In genomic region chr1:155976062-155976912, GRCh38 we compare ENCODE assay signal across 8 cellular contexts. TPM values are rescaled to one million over a fixed set of nuclear protein-coding genes. Genes with fewer than 3 reads are reported as not detected.
DNase-seq lines count a peak whose midpoint lies in the region; ATAC-seq and TF ChIP-seq lines count a peak whose summit lies in the region.

No MANE protein-coding gene starts in this region.

- peak overlapping the region; percentile 92 for H3K4me3 ChIP-seq in CD4-positive, CD25-positive, alpha-beta regulatory T cell (ENCODE audit: low read depth, low read length)
- H3K4me3 ChIP-seq in hepatocyte (peak overlapping the region; percentile 96), skin epidermis (peak overlapping the region; percentile 58 to 98 (median 73))

- H4K20me1 ChIP-seq in hepatocyte (ENCODE audit: insufficient read depth, poor library complexity, severe bottlenecking) = peaks cover 38% of the 10 kb centered on the region

- no peak for TF ChIP-seq CTCF in hepatocyte (IDR thresholded peaks at IDR 0.05; ENCODE audit: poor library complexity)

- H3K36me3 Mint-ChIP-seq in CD4-positive, CD25-positive, alpha-beta regulatory T cell = peaks cover 28% of the 10 kb centered on the region
- peaks cover 16% of the 10 kb centered on the region for H3K36me3 Mint-ChIP-seq in activated naive CD8-positive, alpha-beta T cell treated with anti-CD3 and anti-CD28 coated beads, Interleukin-2, amount 10 ng/mL, durations not matched to agents 7 days and 5 days

- WGBS in hepatocyte (ENCODE audit: low lambda C conversion rate, missing lambda C conversion rate) = 12% methylated on average over 13 of the region's 14 CpGs

- peak in 1 of 2 donors; percentile 5 for ATAC-seq in CD4-positive, CD25-positive, alpha-beta regulatory T cell (ENCODE audit: low read depth in 2 of 2)
- peak; percentile 18; the same call in 2 of the 3 replicates for ATAC-seq in SK-N-SH treated with all-trans-retinoic acid at 6 μM for 48 hours
- ATAC-seq in activated naive CD8-positive, alpha-beta T cell treated with anti-CD3 and anti-CD28 coated beads, Interleukin-2, amount 10 ng/mL, durations not matched to agents 7 days and 5 days (ENCODE audit: low read depth) = peak; percentile 15

- POLR2A ChIA-PET in activated naive CD8-positive, alpha-beta T cell treated with anti-CD3 and anti-CD28 coated beads, Interleukin-2, amount 10 ng/mL, durations not matched to agents 7 days and 5 days (lab: Charles Lee) = interaction anchor here (0.6 to 9.5 kb wide), 15 partner anchors 8 to 526 kb away, joined by 3 to 105 read pairs (median 7); partner anchors contain the start of genes KHDC4, RXFP4, SSR2 and SYT11

- no peaks in the 10 kb centered on the region for H3K27me3 ChIP-seq in CD4-positive, CD25-positive, alpha-beta regulatory T cell (ENCODE audit: control insufficient read depth, insufficient read depth, low read length)
- H3K27me3 ChIP-seq in hepatocyte = no peaks in the 10 kb centered on the region

- H3K4me1 Mint-ChIP-seq in CD4-positive, CD25-positive, alpha-beta regulatory T cell = peaks cover 5 to 77% (median 63%) of the 10 kb centered on the region in 4 donors
- peaks cover 65% of the 10 kb centered on the region for H3K4me1 Mint-ChIP-seq in activated naive CD8-positive, alpha-beta T cell treated with anti-CD3 and anti-CD28 coated beads, Interleukin-2, amount 10 ng/mL, durations not matched to agents 7 days and 5 days

- peaks cover 8% of the 10 kb centered on the region for H3K36me3 ChIP-seq in CD4-positive, CD25-positive, alpha-beta regulatory T cell (ENCODE audit: control insufficient read depth, insufficient read depth, low read length)
- no peaks in the 10 kb centered on the region for H3K36me3 ChIP-seq in hepatocyte (replicated peaks; ENCODE audit: insufficient read depth, low read depth)

- H3K27ac ChIP-seq in CD4-positive, CD25-positive, alpha-beta regulatory T cell (ENCODE audit: insufficient read depth, low read length, poor library complexity, severe bottlenecking) = peak overlapping the region; percentile 86
- H3K27ac ChIP-seq in hepatocyte = peak overlapping the region; percentile 87
- H3K27ac ChIP-seq in skin epidermis = peak overlapping the region in 20 of 21 experiments; percentile 71 to 100 (median 96)

- no peaks in the 10 kb centered on the region for H3K27me3 Mint-ChIP-seq in CD4-positive, CD25-positive, alpha-beta regulatory T cell
- no peaks in the 10 kb centered on the region for H3K27me3 Mint-ChIP-seq in activated naive CD8-positive, alpha-beta T cell treated with anti-CD3 and anti-CD28 coated beads, Interleukin-2, amount 10 ng/mL, durations not matched to agents 7 days and 5 days

- peaks cover 92% of the 10 kb centered on the region for H3K79me2 ChIP-seq in hepatocyte

- H3K4me2 ChIP-seq in hepatocyte = peak overlapping the region; percentile 82

- no peaks in the 10 kb centered on the region for H3K9me2 ChIP-seq in hepatocyte (replicated peaks; ENCODE audit: insufficient read depth)

- peaks cover 0 to 1% (median 0%) of the 10 kb centered on the region in 7 donors for H3K9me3 Mint-ChIP-seq in CD4-positive, CD25-positive, alpha-beta regulatory T cell
- H3K9me3 Mint-ChIP-seq in activated naive CD8-positive, alpha-beta T cell treated with anti-CD3 and anti-CD28 coated beads, Interleukin-2, amount 10 ng/mL, durations not matched to agents 7 days and 5 days = no peaks in the 10 kb centered on the region

- H3K4me1 ChIP-seq in CD4-positive, CD25-positive, alpha-beta regulatory T cell (ENCODE audit: control insufficient read depth, insufficient read depth, low read length, poor library complexity, severe bottlenecking) = peaks cover 90% of the 10 kb centered on the region
- peaks cover 53% of the 10 kb centered on the region for H3K4me1 ChIP-seq in hepatocyte (ENCODE audit: insufficient read depth)

- no peaks in the 10 kb centered on the region for H3K9me3 ChIP-seq in CD4-positive, CD25-positive, alpha-beta regulatory T cell (ENCODE audit: control insufficient read depth in 2 of 2, low read length in 2 of 2)
- H3K9me3 ChIP-seq in hepatocyte (ENCODE audit: low read depth) = no peaks in the 10 kb centered on the region

- peak overlapping the region; percentile 92 to 100 (median 99) for H3K4me3 Mint-ChIP-seq in CD4-positive, CD25-positive, alpha-beta regulatory T cell
- H3K4me3 Mint-ChIP-seq in activated naive CD8-positive, alpha-beta T cell treated with anti-CD3 and anti-CD28 coated beads, Interleukin-2, amount 10 ng/mL, durations not matched to agents 7 days and 5 days = peak overlapping the region; percentile 99

- DNase-seq in CD4-positive, CD25-positive, alpha-beta regulatory T cell = peak; percentile 48 to 61 (median 60)
- DNase-seq in Kasumi-1 (lab: John Stamatoyannopoulos, UW) (peak; percentile 96 to 97), hepatocyte (ENCODE audit: low spot score) (peak; percentile 58), COLO829 (ENCODE audit: low spot score) (no peak), LoVo (ENCODE audit: low spot score) (no peak)
- peak; percentile 56 for DNase-seq in activated naive CD8-positive, alpha-beta T cell treated with anti-CD3 and anti-CD28 coated beads, Interleukin-2, amount 10 ng/mL, durations not matched to agents 7 days and 5 days

- peak overlapping the region; percentile 94 to 95 (median 95) for H3K27ac Mint-ChIP-seq in CD4-positive, CD25-positive, alpha-beta regulatory T cell
- H3K27ac Mint-ChIP-seq in activated naive CD8-positive, alpha-beta T cell treated with anti-CD3 and anti-CD28 coated beads, Interleukin-2, amount 10 ng/mL, durations not matched to agents 7 days and 5 days = peak overlapping the region; percentile 85

- H2AFZ ChIP-seq in hepatocyte = no peak overlapping the region

TF ChIP-seq in SK-N-SH treated with all-trans-retinoic acid at 6 μM for 48 hours, 23 proteins besides CTCF, POLR2A, EP300 and RAD21 (continues in another document):
- TF ChIP-seq POU6F1 (CRISPR knock-in tag; IDR thresholded peaks at IDR 0.05; ENCODE audit: borderline replicate concordance, low read depth) (no peak), RARB (CRISPR knock-in tag; IDR thresholded peaks at IDR 0.05) (no peak), BACH2 (CRISPR knock-in tag; IDR thresholded peaks at IDR 0.05; ENCODE audit: borderline replicate concordance) (no peak)

RNA-seq across cellular contexts. Expression of gene ARHGEF2, which starts 2.1 kb away (rescaled TPM):
- total RNA-seq in CD4-positive, CD25-positive, alpha-beta regulatory T cell = 108 TPM
- polyA plus RNA-seq in CD4-positive, CD25-positive, alpha-beta regulatory T cell = 10 to 100 TPM; 16.1 to 19.2 (median 16.3) TPM
- total RNA-seq in activated naive CD8-positive, alpha-beta T cell treated with anti-CD3 and anti-CD28 coated beads, Interleukin-2, amount 10 ng/mL, durations not matched to agents 7 days and 5 days = 100 to 1,000 TPM; 151 to 155 TPM
- 36.5 and 46.9 TPM in 2 replicates for total RNA-seq in hepatocyte
- 27.1 and 30.1 TPM in 2 replicates for polyA plus RNA-seq in hepatocyte

RNA-seq across cellular contexts. Expression of gene RXFP4, which starts 34.8 kb away (rescaled TPM):
- total RNA-seq in CD4-positive, CD25-positive, alpha-beta regulatory T cell = not detected
- 1 to 10 TPM in 1 of 4 donors, under 1 TPM in 1, not detected in 2; 0.32 to 1.4 TPM for polyA plus RNA-seq in CD4-positive, CD25-positive, alpha-beta regulatory T cell
- total RNA-seq in activated naive CD8-positive, alpha-beta T cell treated with anti-CD3 and anti-CD28 coated beads, Interleukin-2, amount 10 ng/mL, durations not matched to agents 7 days and 5 days = under 1 TPM in 1 of 2 experiments, not detected in 1; 0.26 TPM
- 0.83 TPM in 1 of 2 replicates, not detected in the other for total RNA-seq in hepatocyte
- polyA plus RNA-seq in hepatocyte = not detected in 2 replicates

RNA-seq across cellular contexts. Expression of gene KHDC4, which starts 42.1 kb away (rescaled TPM):
- 60.1 TPM for total RNA-seq in CD4-positive, CD25-positive, alpha-beta regulatory T cell
- polyA plus RNA-seq in CD4-positive, CD25-positive, alpha-beta regulatory T cell = 10 to 100 TPM in 1 of 4 donors, 1 to 10 TPM in 3; 7.4 to 10.8 (median 8.3) TPM
- total RNA-seq in activated naive CD8-positive, alpha-beta T cell treated with anti-CD3 and anti-CD28 coated beads, Interleukin-2, amount 10 ng/mL, durations not matched to agents 7 days and 5 days = 10 to 100 TPM; 91.6 to 94.5 TPM
- total RNA-seq in hepatocyte = 33.2 and 40.3 TPM in 2 replicates
- 15.7 and 28.0 TPM in 2 replicates for polyA plus RNA-seq in hepatocyte

RNA-seq across cellular contexts. Expression of gene SSR2, which starts 44.5 kb away (rescaled TPM):
- 196 TPM for total RNA-seq in CD4-positive, CD25-positive, alpha-beta regulatory T cell
- polyA plus RNA-seq in CD4-positive, CD25-positive, alpha-beta regulatory T cell = 100 to 1,000 TPM; 358 to 421 (median 392) TPM
- 100 to 1,000 TPM; 204 to 205 TPM for total RNA-seq in activated naive CD8-positive, alpha-beta T cell treated with anti-CD3 and anti-CD28 coated beads, Interleukin-2, amount 10 ng/mL, durations not matched to agents 7 days and 5 days
- 393 and 416 TPM in 2 replicates for total RNA-seq in hepatocyte
- 326 and 360 TPM in 2 replicates for polyA plus RNA-seq in hepatocyte

Comparison
In these comparisons a context has a peak if more than half of its experiments do, and no peak if none do; other contexts are left out.
1. DNase-seq: peak in CD4-positive, CD25-positive, alpha-beta regulatory T cell (3 of 3), Kasumi-1 (2 of 2), activated naive CD8-positive, alpha-beta T cell treated with anti-CD3 and anti-CD28 coated beads, Interleukin-2, amount 10 ng/mL, durations not matched to agents 7 days and 5 days (single experiment) and hepatocyte (single experiment); none in COLO829 (single experiment) and LoVo (single experiment).
2. Peak in every context shown above with its lines, with median percentiles within 50 percentile points of each other: H3K27ac ChIP-seq and H3K4me3 ChIP-seq.